ENCODE assay signal across 8 cellular contexts in the genomic region with DNA sequence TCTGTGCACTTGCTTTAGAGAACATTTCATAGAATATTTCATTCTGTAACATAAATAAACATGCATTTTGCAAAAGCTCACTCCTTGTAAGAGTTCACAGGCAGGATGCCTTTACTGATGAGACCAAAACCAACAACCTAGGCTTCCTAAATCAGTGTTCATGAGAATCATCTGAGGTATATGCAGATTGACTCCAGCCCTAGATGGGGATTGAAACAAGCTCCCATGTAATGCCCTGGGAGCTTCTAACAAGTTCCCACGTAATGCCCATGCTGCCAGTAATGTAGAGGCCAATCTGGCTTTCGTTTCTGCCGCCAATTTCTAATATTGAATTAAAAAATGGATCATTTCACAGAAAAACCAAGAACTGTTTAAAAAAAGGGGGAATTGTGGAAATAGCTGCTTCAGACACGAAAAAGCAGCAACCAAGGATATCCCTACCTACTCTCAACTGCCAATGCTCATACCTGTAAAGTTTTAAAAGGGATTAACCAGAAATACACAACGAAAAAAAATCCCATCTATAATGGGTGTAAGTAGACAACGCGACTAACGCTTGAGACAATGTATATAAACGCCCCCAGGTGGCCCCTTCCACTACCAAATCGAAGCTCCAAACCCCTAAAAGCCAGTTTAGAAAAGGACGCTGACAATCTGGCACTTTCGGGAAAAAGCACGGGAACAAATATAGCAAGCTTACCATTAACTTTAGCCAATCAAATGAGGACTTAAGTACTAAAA.
DNase-seq lines count a peak whose midpoint lies in the region; ATAC-seq and TF ChIP-seq lines count a peak whose summit lies in the region.

No MANE protein-coding gene starts in this region.

- POLR2A ChIA-PET in OCI-LY7 (lab: Charles Lee) = interaction anchor here (0.6 to 13.0 kb wide), 40 partner anchors 7 to 1623 kb away, joined by 3 to 307 read pairs (median 6); a partner anchor contains a TSS

- H3K4me1 Mint-ChIP-seq in type B pancreatic cell (ENCODE audit: unreplicated experiment) = peaks cover 13% of the 10 kb centered on the region

- ATAC-seq in HG03045 (IDR thresholded peaks at IDR 0.05; ENCODE audit: unreplicated experiment) = no peak
- ATAC-seq in HG02763 (IDR thresholded peaks at IDR 0.05; ENCODE audit: unreplicated experiment) = no peak

- peaks cover 34% of the 10 kb centered on the region for H3K4me1 ChIP-seq in OCI-LY7 (ENCODE audit: insufficient read depth, low read length, poor library complexity, severe bottlenecking)

- H3K27ac ChIP-seq in OCI-LY7 (ENCODE audit: low read depth, low read length, poor library complexity, severe bottlenecking) = peak overlapping the region; percentile 99

- no peaks in the 10 kb centered on the region for H3K27me3 Mint-ChIP-seq in type B pancreatic cell

- peak; percentile 37 for DNase-seq in stimulated activated CD4-positive, alpha-beta T cell treated with anti-CD3 and anti-CD28 coated beads, Interleukin-15, amount 100 ng/mL, for 24 hours
- no peak for DNase-seq in stimulated activated CD4-positive, alpha-beta T cell treated with anti-CD3 and anti-CD28 coated beads, Interleukin-4, amount 100 ng/mL, for 1 hour
- peak; percentile 86 for DNase-seq in OCI-LY7 (ENCODE audit: low spot score)
- no peak for DNase-seq in epithelial cell of proximal tubule (ENCODE audit: low read depth)
- no peak for DNase-seq in type B pancreatic cell (ENCODE audit: extremely low spot score, unreplicated experiment)
- DNase-seq in stimulated activated naive CD4-positive, alpha-beta T cell (lab: John Stamatoyannopoulos, UW) = no peak

- H3K4me2 ChIP-seq in OCI-LY7 (ENCODE audit: low read length) = peak overlapping the region; percentile 89

- H3K36me3 Mint-ChIP-seq in type B pancreatic cell = no peaks in the 10 kb centered on the region

- no peaks in the 10 kb centered on the region for H3K9me3 Mint-ChIP-seq in type B pancreatic cell

- no TSS peak for BruUV-seq in OCI-LY7 (replicated peaks; lab: Mats Ljungman, UMichigan)

- CTCF ChIA-PET in OCI-LY7 (lab: Charles Lee; ENCODE audit: unreplicated experiment) = interaction anchor here (1.5 kb wide), 1 partner anchor 13 kb away, joined by 3 read pairs; no protein-coding TSS in a partner anchor

- H3K4me3 Mint-ChIP-seq in type B pancreatic cell = no peak overlapping the region

- peak overlapping the region; percentile 87 for H3K4me3 ChIP-seq in OCI-LY7 (ENCODE audit: low read depth, low read length, poor library complexity, severe bottlenecking)
- peak overlapping the region; percentile 54 for H3K4me3 ChIP-seq in epithelial cell of proximal tubule (ENCODE audit: low read depth, low read length)

- no peaks in the 10 kb centered on the region for H3K9me2 ChIP-seq in OCI-LY7 (ENCODE audit: insufficient read depth, low read length)

- H3K36me3 ChIP-seq in OCI-LY7 (ENCODE audit: insufficient read depth, low read length) = no peaks in the 10 kb centered on the region

- H3K27ac Mint-ChIP-seq in type B pancreatic cell = no peak overlapping the region

- intact Hi-C loops in OCI-LY7 (cut with micrococcal nuclease; ENCODE audit: unreplicated experiment) = loop anchor here (1.0 to 10.0 kb wide), 8 partner anchors 35 to 1622 kb away; a partner anchor contains a TSS

- H4K20me1 ChIP-seq in OCI-LY7 (ENCODE audit: insufficient read depth, low read length) = no peaks in the 10 kb centered on the region

- no peak overlapping the region for H2AFZ ChIP-seq in OCI-LY7 (ENCODE audit: low read length)

- H3K79me2 ChIP-seq in OCI-LY7 (ENCODE audit: insufficient read depth, low read depth, low read length) = no peaks in the 10 kb centered on the region

- no peaks in the 10 kb centered on the region for H3K9me3 ChIP-seq in OCI-LY7 (ENCODE audit: low read length)

- TF ChIP-seq CTCF in OCI-LY7 (conservative IDR thresholded peaks at IDR 0.05; ENCODE audit: low read length) = peak; percentile 59
- no peak for TF ChIP-seq CTCF in epithelial cell of proximal tubule (conservative IDR thresholded peaks at IDR 0.05; ENCODE audit: low read depth, low read length)
- peak; percentile 13 for TF ChIP-seq CTCF in type B pancreatic cell (conservative IDR thresholded peaks at IDR 0.05)

Comparison
In these comparisons a context has a peak if more than half of its experiments do, and no peak if none do; other contexts are left out.
1. DNase-seq: peak in stimulated activated CD4-positive, alpha-beta T cell treated with anti-CD3 and anti-CD28 coated beads, Interleukin-15, amount 100 ng/mL, for 24 hours (single experiment) and OCI-LY7 (single experiment); none in stimulated activated CD4-positive, alpha-beta T cell treated with anti-CD3 and anti-CD28 coated beads, Interleukin-4, amount 100 ng/mL, for 1 hour (single experiment), epithelial cell of proximal tubule (single experiment), type B pancreatic cell (single experiment) and stimulated activated naive CD4-positive, alpha-beta T cell (0 of 6).